Comparison of ENCODE assay signal across 16 cellular contexts in genomic region chr21:41979751-41980369, GRCh38. TPM values are rescaled to one million over a fixed set of nuclear protein-coding genes. Genes with fewer than 3 reads are reported as not detected.
A peak's percentile ranks its signal among the peaks of the same experiment; 100 is the strongest.
DNase-seq lines count a peak whose midpoint lies in the region; ATAC-seq, FAIRE-seq and TF ChIP-seq lines count a peak whose summit lies in the region.
"Had no signal": no experiment of that assay in that cellular context is flagged by ENCODE, and none has a peak within 500 bp of the region (broad histone marks: within the 10 kb centered on the region; RNA-seq: fewer than 3 reads in every experiment).

No MANE protein-coding gene starts in this region.

- H3K4me1 ChIP-seq in PC-3 (ENCODE audit: insufficient read depth, low read length): 0 out of 2 replicates have a peak, but pooled peaks cover 6% of the 10 kb centered on the region
- H3K4me1 ChIP-seq in colonic mucosa: no peaks in the 10 kb centered on the region
- peaks cover 12% of the 10 kb centered on the region for H3K4me1 ChIP-seq in keratinocyte (ENCODE audit: control insufficient read depth, extremely low read depth, insufficient read depth, low read length)

- H3K9me3 ChIP-seq in PC-3 (ENCODE audit: low read length): no peaks in the 10 kb centered on the region
- H3K9me3 ChIP-seq in colonic mucosa: no peaks in the 10 kb centered on the region
- peaks cover 2% of the 10 kb centered on the region for H3K9me3 ChIP-seq in keratinocyte (ENCODE audit: control insufficient read depth, low read depth, low read length)

- no peaks in the 10 kb centered on the region for H3K9me2 ChIP-seq in PC-3 (replicated peaks; ENCODE audit: low read length)

- no peak overlapping the region for H3K4me3 Mint-ChIP-seq in activated CD8-positive, alpha-beta memory T cell treated with anti-CD3 and anti-CD28 coated beads, Interleukin-2, amount 10 ng/mL, durations not matched to agents 7 days and 5 days
- H3K4me3 Mint-ChIP-seq: CD14-positive monocyte; CD8-positive, alpha-beta memory T cell had no signal

- no peaks in the 10 kb centered on the region for H3K9me1 ChIP-seq in keratinocyte (ENCODE audit: control insufficient read depth, extremely low read depth, insufficient read depth, low read length)

- H3K9ac ChIP-seq in PC-3 (ENCODE audit: low read length) (no peak overlapping the region), colonic mucosa (ENCODE audit: low read depth in 2 of 2, low read length in 2 of 2) (no peak overlapping the region), keratinocyte (ENCODE audit: control insufficient read depth, extremely low read depth, insufficient read depth, low read length) (no peak overlapping the region)
- H3K9ac ChIP-seq: GM23248 had no signal

- intact Hi-C loops in PC-3 (cut with micrococcal nuclease) (no loop called here), colonic mucosa (cut with DNase I) (no loop called here)

- H3K36me3 ChIP-seq in PC-3 (ENCODE audit: low read depth, low read length) (no peaks in the 10 kb centered on the region), colonic mucosa (no peaks in the 10 kb centered on the region), keratinocyte (ENCODE audit: control insufficient read depth in 2 of 2, extremely low read depth in 1 of 2, insufficient read depth in 2 of 2, low read length in 2 of 2) (no peaks in the 10 kb centered on the region)

- no peak overlapping the region for H3K4me3 ChIP-seq in PC-3 (ENCODE audit: low read length)
- no peak overlapping the region for H3K4me3 ChIP-seq in colonic mucosa
- H3K4me3 ChIP-seq in keratinocyte (ENCODE audit: control insufficient read depth in 2 of 3, extremely low read depth in 1 of 3, insufficient read depth in 2 of 3, low read depth in 1 of 3, low read length in 3 of 3): no peak overlapping the region
- H3K4me3 ChIP-seq: GM12878, GM23248 had no signal

- peaks cover 19% of the 10 kb centered on the region for H3K27me3 Mint-ChIP-seq in activated CD8-positive, alpha-beta memory T cell treated with anti-CD3 and anti-CD28 coated beads, Interleukin-2, amount 10 ng/mL, durations not matched to agents 7 days and 5 days

- TF ChIP-seq CTCF in PC-3 (conservative IDR thresholded peaks at IDR 0.05; ENCODE audit: low read depth, low read length) (no peak), colonic mucosa (IDR thresholded peaks at IDR 0.05) (no peak), keratinocyte (optimal IDR thresholded peaks at IDR 0.05 in 1 of 3, IDR thresholded peaks at IDR 0.05 in 1 of 3, conservative IDR thresholded peaks at IDR 0.05 in 1 of 3; ENCODE audit: extremely low read depth in 1 of 3, insufficient read depth in 2 of 3, low read length in 3 of 3) (no peak)

- DNase-seq in activated CD8-positive, alpha-beta memory T cell treated with anti-CD3 and anti-CD28 coated beads for 24 hours: peak; percentile 35
- DNase-seq in activated CD8-positive, alpha-beta memory T cell treated with anti-CD3 and anti-CD28 coated beads, Interleukin-2, amount 10 ng/mL, durations not matched to agents 7 days and 5 days: no peak
- DNase-seq in PC-3 (peak; percentile 44), colonic mucosa (peak; percentile 10), keratinocyte (ENCODE audit: low read depth, low spot score) (no peak), CD1c-positive myeloid dendritic cell (ENCODE audit: extremely low spot score) (no peak), HuH-7.5 (ENCODE audit: low spot score) (no peak)
- DNase-seq: CD8-positive, alpha-beta memory T cell; GM23248; IMR-90 had no signal

- H2AFZ ChIP-seq in PC-3 (ENCODE audit: low read length) (no peak overlapping the region), keratinocyte (ENCODE audit: control insufficient read depth, low read length) (peak overlapping the region; percentile 10)
- H2AFZ ChIP-seq: GM23248 had no signal

- peaks cover 9% of the 10 kb centered on the region for H3K36me3 Mint-ChIP-seq in activated CD8-positive, alpha-beta memory T cell treated with anti-CD3 and anti-CD28 coated beads, Interleukin-2, amount 10 ng/mL, durations not matched to agents 7 days and 5 days
- H3K36me3 Mint-ChIP-seq: CD14-positive monocyte had no signal

- no peak overlapping the region for H3K27ac Mint-ChIP-seq in activated CD8-positive, alpha-beta memory T cell treated with anti-CD3 and anti-CD28 coated beads, Interleukin-2, amount 10 ng/mL, durations not matched to agents 7 days and 5 days
- H3K27ac Mint-ChIP-seq: CD14-positive monocyte had no signal

- H3K27me3 ChIP-seq in PC-3 (ENCODE audit: low read length) (no peaks in the 10 kb centered on the region), colonic mucosa (no peaks in the 10 kb centered on the region), keratinocyte (ENCODE audit: control insufficient read depth, extremely low read depth, insufficient read depth, low read length) (no peaks in the 10 kb centered on the region)

- BruUV-seq in PC-3 (replicated peaks; lab: Mats Ljungman, UMichigan): no TSS peak

- H3K9me3 Mint-ChIP-seq in activated CD8-positive, alpha-beta memory T cell treated with anti-CD3 and anti-CD28 coated beads, Interleukin-2, amount 10 ng/mL, durations not matched to agents 7 days and 5 days (ENCODE audit: low read depth): peaks cover 13% of the 10 kb centered on the region

- H4K20me1 ChIP-seq in PC-3 (ENCODE audit: low read length) (no peaks in the 10 kb centered on the region), keratinocyte (ENCODE audit: control insufficient read depth, extremely low read depth, insufficient read depth, low read length) (no peaks in the 10 kb centered on the region)

- no peaks in the 10 kb centered on the region for H3K4me1 Mint-ChIP-seq in activated CD8-positive, alpha-beta memory T cell treated with anti-CD3 and anti-CD28 coated beads, Interleukin-2, amount 10 ng/mL, durations not matched to agents 7 days and 5 days
- H3K4me1 Mint-ChIP-seq: CD14-positive monocyte had no signal

- ATAC-seq in activated CD8-positive, alpha-beta memory T cell treated with anti-CD3 and anti-CD28 coated beads, Interleukin-2, amount 10 ng/mL, durations not matched to agents 7 days and 5 days: no peak
- peak; percentile 29 for ATAC-seq in PC-3
- ATAC-seq: GM12878, HCT116 had no signal

- dilution Hi-C loops in keratinocyte (cut with MboI; ENCODE audit: extremely low pct_ligation_motif_present, low sequenced_read_pairs): no loop called here

- POLR2A ChIA-PET in PC-3 (lab: Charles Lee; ENCODE audit: unreplicated experiment): interaction anchor here (0.6 kb wide), 1 partner anchor 37 kb away, joined by 3 read pairs; no protein-coding TSS in a partner anchor

- H3K4me2 ChIP-seq in PC-3 (ENCODE audit: low read length) (no peak overlapping the region), keratinocyte (ENCODE audit: control insufficient read depth, extremely low read depth, insufficient read depth, low read depth, low read length) (peak overlapping the region; percentile 39)

- H3F3A ChIP-seq in PC-3 (ENCODE audit: low read length, unreplicated experiment): no peaks in the 10 kb centered on the region

- CTCF ChIA-PET in activated CD8-positive, alpha-beta memory T cell treated with anti-CD3 and anti-CD28 coated beads, Interleukin-2, amount 10 ng/mL, durations not matched to agents 7 days and 5 days (lab: Charles Lee): no interaction called here
- CTCF ChIA-PET in PC-3 (lab: Charles Lee): no interaction called here

- H3K79me2 ChIP-seq in PC-3 (ENCODE audit: low read length) (no peaks in the 10 kb centered on the region), keratinocyte (ENCODE audit: control insufficient read depth, insufficient read depth, low read length) (no peaks in the 10 kb centered on the region)

- FAIRE-seq in keratinocyte (lab: Jason Lieb, UNC): peak; percentile 80
- FAIRE-seq: GM18507, H54 had no signal

- H3K27ac ChIP-seq in PC-3 (ENCODE audit: low read length) (peak overlapping the region; percentile 3; the same call in 1 of the 2 replicates), colonic mucosa (no peak overlapping the region), keratinocyte (ENCODE audit: control insufficient read depth, insufficient read depth, low read length) (no peak overlapping the region)
- H3K27ac ChIP-seq: 22Rv1, GM23248 had no signal

RNA-seq across cellular contexts. Expression of gene C2CD2, which starts 26.0 kb away (rescaled TPM):
- total RNA-seq in activated CD8-positive, alpha-beta memory T cell treated with anti-CD3 and anti-CD28 coated beads, Interleukin-2, amount 10 ng/mL, durations not matched to agents 7 days and 5 days: 10 to 100 TPM in 1 of 2 experiments, 1 to 10 TPM in 1; 6.4 to 10.7 TPM
- total RNA-seq in PC-3 (2014; rRNA removed) (50.4 and 81.4 TPM in 2 replicates), colonic mucosa (10 to 100 TPM; 13.3 to 16.1 TPM)
- 31.9 to 53.3 TPM (median 39.9 TPM) in 3 replicates for polyA plus RNA-seq in keratinocyte
- polyA plus RNA-seq in keratinocyte (2011; ENCODE audit: low read depth): 5.3 TPM
- polyA plus RNA-seq in keratinocyte (2011; cell fraction: cytosol; rRNA removed): 18.9 and 22.5 TPM in 2 replicates
- polyA plus RNA-seq in keratinocyte (2011; cell fraction: nucleus; rRNA removed): 63.6 and 69.3 TPM in 2 replicates
- 10.2 and 34.7 TPM in 2 replicates for polyA plus RNA-seq in keratinocyte (2012; ENCODE audit: low replicate concordance)
- polyA minus RNA-seq in keratinocyte: 82.9 to 226 TPM (median 112 TPM) in 3 replicates
- 41.6 TPM for polyA minus RNA-seq in keratinocyte (2011; cell fraction: cytosol; rRNA and poly(A)+ RNA removed)
- polyA minus RNA-seq in keratinocyte (2011; cell fraction: nucleus; rRNA and poly(A)+ RNA removed): 71.8 and 103 TPM in 2 replicates

RNA-seq across cellular contexts. Expression of gene ZBTB21, which starts 30.3 kb away (rescaled TPM):
- 10 to 100 TPM; 14.2 to 16.3 TPM for total RNA-seq in activated CD8-positive, alpha-beta memory T cell treated with anti-CD3 and anti-CD28 coated beads, Interleukin-2, amount 10 ng/mL, durations not matched to agents 7 days and 5 days
- total RNA-seq in PC-3 (2014; rRNA removed) (8.1 and 9.2 TPM in 2 replicates), colonic mucosa (10 to 100 TPM; 10.2 to 15.1 TPM)
- 9.5 to 12.2 TPM (median 10.3 TPM) in 3 replicates for polyA plus RNA-seq in keratinocyte
- 11.1 TPM for polyA plus RNA-seq in keratinocyte (2011; ENCODE audit: low read depth)
- polyA plus RNA-seq in keratinocyte (2011; cell fraction: cytosol; rRNA removed): 4.8 and 8.0 TPM in 2 replicates
- 17.5 and 20.6 TPM in 2 replicates for polyA plus RNA-seq in keratinocyte (2011; cell fraction: nucleus; rRNA removed)
- polyA plus RNA-seq in keratinocyte (2012; ENCODE audit: low replicate concordance): 7.3 and 14.0 TPM in 2 replicates
- 15.5 to 28.0 TPM (median 22.1 TPM) in 3 replicates for polyA minus RNA-seq in keratinocyte
- polyA minus RNA-seq in keratinocyte (2011; cell fraction: cytosol; rRNA and poly(A)+ RNA removed): 6.7 TPM
- polyA minus RNA-seq in keratinocyte (2011; cell fraction: nucleus; rRNA and poly(A)+ RNA removed): 16.7 and 23.7 TPM in 2 replicates

Comparison
In these comparisons a context has a peak if more than half of its experiments do, and no peak if none do; other contexts are left out.
1. DNase-seq: peak in activated CD8-positive, alpha-beta memory T cell treated with anti-CD3 and anti-CD28 coated beads for 24 hours (single experiment), PC-3 (single experiment) and colonic mucosa (single experiment); none in activated CD8-positive, alpha-beta memory T cell treated with anti-CD3 and anti-CD28 coated beads, Interleukin-2, amount 10 ng/mL, durations not matched to agents 7 days and 5 days (single experiment), keratinocyte (single experiment), CD1c-positive myeloid dendritic cell (single experiment) and HuH-7.5 (single experiment).